2 cellular contexts compared by ENCODE assay signal in genomic region chr5:57685866-57686265, GRCh38.
TF ChIP-seq lines count a peak whose summit lies in the region.

No MANE protein-coding gene starts in this region.

TF ChIP-seq in HepG2, 621 proteins besides CTCF, POLR2A, EP300 and RAD21 (continued from another document):
- TF ChIP-seq AGO2 (optimal IDR thresholded peaks at IDR 0.05; ENCODE audit: low read depth, low read length) (no peak), ZNF264 (CRISPR knock-in tag; IDR thresholded peaks at IDR 0.05) (no peak), FOXK1 (CRISPR knock-in tag; IDR thresholded peaks at IDR 0.05; ENCODE audit: borderline replicate concordance, low read depth) (no peak), CEBPB (IDR thresholded peaks at IDR 0.05; ENCODE audit: borderline replicate concordance, low read depth, low read length) (peak; percentile 74), TSC22D2 (CRISPR knock-in tag; IDR thresholded peaks at IDR 0.05; ENCODE audit: borderline replicate concordance) (no peak), USF2 (IDR thresholded peaks at IDR 0.05; ENCODE audit: low read depth, low read length) (no peak), USF2 (CRISPR knock-in tag; IDR thresholded peaks at IDR 0.05; ENCODE audit: borderline replicate concordance) (peak; percentile 45; the same call in 1 of the 2 replicates), GATAD2A (CRISPR knock-in tag; IDR thresholded peaks at IDR 0.05) (peak; percentile 22; the same call in 1 of the 2 replicates), ARID4A (CRISPR knock-in tag; IDR thresholded peaks at IDR 0.05; ENCODE audit: borderline replicate concordance) (no peak), ONECUT2 (CRISPR knock-in tag; IDR thresholded peaks at IDR 0.05) (0 out of 2 replicates have a peak, but pooled peaks have one; percentile 20), ZNF597 (CRISPR knock-in tag; IDR thresholded peaks at IDR 0.05) (no peak), ARID5B (CRISPR knock-in tag; IDR thresholded peaks at IDR 0.05) (0 out of 2 replicates have a peak, but pooled peaks have one; percentile 29)

TF ChIP-seq in neural cell, 6 proteins besides CTCF, POLR2A, EP300 and RAD21 (continued from another document):
- TF ChIP-seq MXI1 (conservative IDR thresholded peaks at IDR 0.05; ENCODE audit: poor library complexity, severe bottlenecking) (no peak), REST (IDR thresholded peaks at IDR 0.05; ENCODE audit: borderline replicate concordance) (peak; percentile 13), EZH2 (IDR thresholded peaks at IDR 0.05; ENCODE audit: borderline replicate concordance, insufficient read depth, low read length, poor library complexity, severe bottlenecking) (no peak), TAF1 (IDR thresholded peaks at IDR 0.05; ENCODE audit: low read depth) (no peak)
